In genomic region chr3:125054436-125055164, GRCh38 we compare ENCODE assay signal across 7 cellular contexts. TPM values are rescaled to one million over a fixed set of nuclear protein-coding genes. Genes with fewer than 3 reads are reported as not detected.
DNase-seq lines count a peak whose midpoint lies in the region; ATAC-seq and TF ChIP-seq lines count a peak whose summit lies in the region.

No MANE protein-coding gene starts in this region.

- peak overlapping the region; percentile 89 for H3K4me3 ChIP-seq in GM23248
- H3K4me3 ChIP-seq in PC-3 (ENCODE audit: low read length) = peak overlapping the region; percentile 83
- H3K4me3 ChIP-seq in choroid plexus epithelial cell (ENCODE audit: low read depth, low read length) = peak overlapping the region; percentile 65
- H3K4me3 ChIP-seq in lower leg skin (ENCODE audit: low read depth, poor library complexity, severe bottlenecking) = peak overlapping the region; percentile 45

- in situ Hi-C loops in G401 (cut with HindIII; ENCODE audit: low sequenced_read_pairs) = no loop called here
- in situ Hi-C loops in GM23248 (cut with MboI) = no loop called here

- peak; percentile 21 for DNase-seq in G401 (ENCODE audit: low spot score)
- peak; percentile 76 for DNase-seq in GM23248
- DNase-seq in PC-3 = peak; percentile 38
- peak; percentile 71 for DNase-seq in choroid plexus epithelial cell (ENCODE audit: low read depth)
- DNase-seq in lower leg skin (ENCODE audit: low spot score in 2 of 2) = no peak
- no peak for DNase-seq in stimulated activated CD4-positive, alpha-beta T cell treated with anti-CD3 and anti-CD28 coated beads, Interleukin-2, amount 100 ng/mL, for 48 hours

- H3K36me3 ChIP-seq in GM23248 (ENCODE audit: low read depth) (peaks cover 18% of the 10 kb centered on the region; the same call in 1 of the 2 replicates), PC-3 (ENCODE audit: low read depth, low read length) (no peaks in the 10 kb centered on the region)

- H4K20me1 ChIP-seq in GM23248 (ENCODE audit: insufficient read depth) = no peaks in the 10 kb centered on the region; the same call in 1 of the 2 replicates
- no peaks in the 10 kb centered on the region for H4K20me1 ChIP-seq in PC-3 (ENCODE audit: low read length)

- H3K9me3 ChIP-seq in GM23248 (ENCODE audit: low read depth) (no peaks in the 10 kb centered on the region), PC-3 (ENCODE audit: low read length) (no peaks in the 10 kb centered on the region)

- POLR2A ChIA-PET in PC-3 (lab: Charles Lee; ENCODE audit: unreplicated experiment) = no interaction called here

- ATAC-seq in PC-3 = peak; percentile 12; the same call in 1 of the 2 replicates

- H3K4me1 ChIP-seq in GM23248 (ENCODE audit: insufficient read depth) (peaks cover 51% of the 10 kb centered on the region), PC-3 (ENCODE audit: insufficient read depth, low read length) (peaks cover 55% of the 10 kb centered on the region)

- no peak for TF ChIP-seq POLR2A in lower leg skin (IDR thresholded peaks at IDR 0.05)

- H3F3A ChIP-seq in GM23248 (ENCODE audit: insufficient read depth) = peaks cover 62% of the 10 kb centered on the region
- peaks cover 3% of the 10 kb centered on the region for H3F3A ChIP-seq in PC-3 (ENCODE audit: low read length, unreplicated experiment)

- TF ChIP-seq CTCF in PC-3 (conservative IDR thresholded peaks at IDR 0.05; ENCODE audit: low read depth, low read length) = 0 out of 2 replicates have a peak, but pooled peaks have one; percentile 10
- TF ChIP-seq CTCF in choroid plexus epithelial cell (conservative IDR thresholded peaks at IDR 0.05; ENCODE audit: low read depth, low read length) = peak; percentile 35
- TF ChIP-seq CTCF in lower leg skin (IDR thresholded peaks at IDR 0.05) = no peak

- H3K4me2 ChIP-seq in GM23248 (ENCODE audit: unreplicated experiment) = peak overlapping the region; percentile 97
- peak overlapping the region; percentile 98 for H3K4me2 ChIP-seq in PC-3 (ENCODE audit: low read length)

- TSS peak; percentile 63 for BruUV-seq in PC-3 (replicated peaks; lab: Mats Ljungman, UMichigan)

- WGBS in GM23248 (ENCODE audit: low coverage in 1 of 2, low lambda C conversion rate in 2 of 2, missing lambda C conversion rate in 2 of 2), 2 experiments = 1 to 2% methylated on average over 13 of the region's 13 CpGs
- WGBS in lower leg skin, 2 donors = 2 to 6% methylated on average over 13 of the region's 13 CpGs

- H3K27me3 ChIP-seq in GM23248 (replicated peaks; ENCODE audit: insufficient read depth) (no peaks in the 10 kb centered on the region), PC-3 (ENCODE audit: low read length) (no peaks in the 10 kb centered on the region)

- H3K9ac ChIP-seq in GM23248 (peak overlapping the region; percentile 96), PC-3 (ENCODE audit: low read length) (peak overlapping the region; percentile 17; the same call in 1 of the 2 replicates)

- H3K79me2 ChIP-seq in GM23248 (ENCODE audit: insufficient read depth) = peaks cover 50% of the 10 kb centered on the region
- 0 out of 2 replicates have a peak, but pooled peaks cover 4% of the 10 kb centered on the region for H3K79me2 ChIP-seq in PC-3 (ENCODE audit: low read length)

- H3K27ac ChIP-seq in GM23248 (peak overlapping the region; percentile 98), PC-3 (ENCODE audit: low read length) (no peak overlapping the region), temporal lobe (ENCODE audit: low read depth, low read length) (peak overlapping the region; percentile 67)

- H2AFZ ChIP-seq in GM23248 (no peak overlapping the region), PC-3 (ENCODE audit: low read length) (peak overlapping the region; percentile 76)

- H3K9me2 ChIP-seq in GM23248 (ENCODE audit: insufficient read depth) (no peaks in the 10 kb centered on the region), PC-3 (replicated peaks; ENCODE audit: low read length) (no peaks in the 10 kb centered on the region)

- intact Hi-C loops in PC-3 (cut with micrococcal nuclease) (loop anchor here (5.0 to 10.0 kb wide), 4 partner anchors 42 to 380 kb away; partner anchors contain the start of gene ZNF148), lower leg skin (cut with DNase I; ENCODE audit: low total_unique reads) (no loop called here)

- CTCF ChIA-PET in PC-3 (lab: Charles Lee) = no interaction called here

RNA-seq across cellular contexts. Expression of gene HEG1, which starts 1.2 kb away (rescaled TPM):
- total RNA-seq in G401 (2014; rRNA removed; shearing (Covaris generic)) = 3.1 and 3.8 TPM in 2 replicates
- 116 and 137 TPM in 2 replicates for total RNA-seq in GM23248 (2014; rRNA removed; shearing (Covaris generic))
- 32.0 and 32.1 TPM in 2 replicates for polyA plus RNA-seq in GM23248 (2016; fragmentation: Nextera tagmentation; extraction: Ambion mirVana)
- total RNA-seq in PC-3 (2014; rRNA removed) (1.2 and 3.2 TPM in 2 replicates), lower leg skin (10 to 100 TPM; 13.6 to 22.7 (median 16.8) TPM), temporal lobe (15.0 TPM)

Comparison
In these comparisons a context has a peak if more than half of its experiments do, and no peak if none do; other contexts are left out.
1. DNase-seq: peak in G401 (single experiment), GM23248 (single experiment), PC-3 (single experiment) and choroid plexus epithelial cell (single experiment); none in lower leg skin (0 of 2) and stimulated activated CD4-positive, alpha-beta T cell treated with anti-CD3 and anti-CD28 coated beads, Interleukin-2, amount 100 ng/mL, for 48 hours (0 of 2).
2. CTCF ChIP-seq: peak in PC-3 (single experiment) and choroid plexus epithelial cell (single experiment); none in lower leg skin (0 of 3).
3. Peak in every context shown above with its lines, with median percentiles within 50 percentile points of each other: H3K4me3 ChIP-seq.